In genomic region chr17:82062076-82062983, GRCh38 we compare ENCODE assay signal across 27 cellular contexts. TPM values are rescaled to one million over a fixed set of nuclear protein-coding genes. Genes with fewer than 3 reads are reported as not detected.
A peak's percentile ranks its signal among the peaks of the same experiment; 100 is the strongest.
DNase-seq lines count a peak whose midpoint lies in the region; ATAC-seq, FAIRE-seq and TF ChIP-seq lines count a peak whose summit lies in the region.
"Had no signal": no experiment of that assay in that cellular context is flagged by ENCODE, and none has a peak within 500 bp of the region (broad histone marks: within the 10 kb centered on the region; RNA-seq: fewer than 3 reads in every experiment).

No MANE protein-coding gene starts in this region.

- no peaks in the 10 kb centered on the region for H3K27me3 Mint-ChIP-seq in CD4-positive, CD25-positive, alpha-beta regulatory T cell
- H3K27me3 Mint-ChIP-seq in T-cell = no peaks in the 10 kb centered on the region

- no peak for ATAC-seq in CD4-positive, CD25-positive, alpha-beta regulatory T cell (ENCODE audit: low read depth in 2 of 2)
- ATAC-seq in T-cell (replicated peaks in 1 of 4) (no peak), HepG2 (peak; percentile 40), gastroesophageal sphincter (no peak), esophagus mucosa (no peak), HG02642 (IDR thresholded peaks at IDR 0.05; ENCODE audit: poor library complexity, unreplicated experiment) (no peak), HG03521 (IDR thresholded peaks at IDR 0.05; ENCODE audit: unreplicated experiment) (no peak)
- ATAC-seq: activated T-cell treated with anti-CD3 and anti-CD28 coated beads, Interleukin-2, amount 50 U/mL, for 72 hours; CD8-positive, alpha-beta T cell; heart left ventricle had no signal

- no TSS peak for BruUV-seq in HepG2 (replicated peaks; lab: Mats Ljungman, UMichigan)

- H3K4me1 Mint-ChIP-seq in CD4-positive, CD25-positive, alpha-beta regulatory T cell = peaks cover 0 to 19% (median 3%) of the 10 kb centered on the region in 4 donors
- H3K4me1 Mint-ChIP-seq in T-cell = peaks cover 5 to 19% (median 16%) of the 10 kb centered on the region in 3 donors

- H3K9ac ChIP-seq in HepG2 (ENCODE audit: insufficient read depth, low read depth, low read length) = no peak overlapping the region
- H3K9ac ChIP-seq: neural progenitor cell had no signal

- no peaks in the 10 kb centered on the region for H4K20me1 ChIP-seq in HepG2 (ENCODE audit: insufficient read depth, low read length)

- intact Hi-C loops in HepG2 (cut with micrococcal nuclease; ENCODE audit: unreplicated experiment) = no loop called here

- in situ Hi-C loops in HepG2 (cut with HindIII; ENCODE audit: extremely low pct_ligation_motif_present, low pct_unique_long_range_greater_than_20kb) = no loop called here

- TF ChIP-seq POLR2A in HepG2 (IDR thresholded peaks at IDR 0.05; ENCODE audit: insufficient read depth in 1 of 2, low read depth in 2 of 2, low read length in 2 of 2) (0 out of 4 replicates have a peak, but pooled peaks of 1 of the 2 experiments have one; percentile 16), gastroesophageal sphincter (IDR thresholded peaks at IDR 0.05) (no peak)

- 0 out of 2 replicates have a peak, but pooled peaks have one; percentile 43 for TF ChIP-seq RAD21 in HepG2 (CRISPR knock-in tag; IDR thresholded peaks at IDR 0.05)

- H3K4me3 ChIP-seq in CD4-positive, CD25-positive, alpha-beta regulatory T cell (ENCODE audit: low read depth, low read length) = no peak overlapping the region
- H3K4me3 ChIP-seq in HepG2 (replicated peaks in 1 of 3; ENCODE audit: insufficient read depth in 1 of 3, low read depth in 2 of 3, low read length in 3 of 3) (no peak overlapping the region), gastroesophageal sphincter (no peak overlapping the region)
- H3K4me3 ChIP-seq: heart left ventricle, neural progenitor cell, stomach, thyroid gland, vagina had no signal

- H3K27ac ChIP-seq in CD4-positive, CD25-positive, alpha-beta regulatory T cell (ENCODE audit: insufficient read depth, low read length, poor library complexity, severe bottlenecking) = no peak overlapping the region
- no peak overlapping the region for H3K27ac ChIP-seq in HepG2 (ENCODE audit: extremely low read length, insufficient read depth, low read length)
- no peak overlapping the region for H3K27ac ChIP-seq in gastroesophageal sphincter
- H3K27ac ChIP-seq: heart left ventricle, neural progenitor cell, stomach, thyroid gland, vagina had no signal

- CTCF ChIA-PET in T-cell (lab: Charles Lee) = no interaction called here
- CTCF ChIA-PET in HepG2 (lab: Yijun Ruan, JAX; ENCODE audit: low intra/inter-chr PET ratio, low total read pairs) = no interaction called here

- peaks cover 0 to 2% (median 0%) of the 10 kb centered on the region in 7 donors for H3K9me3 Mint-ChIP-seq in CD4-positive, CD25-positive, alpha-beta regulatory T cell
- no peaks in the 10 kb centered on the region for H3K9me3 Mint-ChIP-seq in T-cell
- H3K9me3 Mint-ChIP-seq: activated naive CD4-positive, alpha-beta T cell treated with anti-CD3 and anti-CD28 coated beads for 36 hours; activated T-cell treated with anti-CD3 and anti-CD28 coated beads, Interleukin-2, amount 50 U/mL, for 72 hours; CD8-positive, alpha-beta T cell; H9; neural progenitor cell; T-helper 2 cell treated with Interferon-gamma antibody and Interleukin-4, amounts not matched to agents 5 μg/mL and 100 μg/mL, for 36 hours had no signal

- peaks cover 15% of the 10 kb centered on the region for H3K36me3 ChIP-seq in CD4-positive, CD25-positive, alpha-beta regulatory T cell (ENCODE audit: control insufficient read depth, insufficient read depth, low read length)
- H3K36me3 ChIP-seq in HepG2 (replicated peaks in 1 of 2; ENCODE audit: control insufficient read depth in 1 of 2, insufficient read depth in 2 of 2, low read length in 2 of 2) (peaks cover 35 to 54% of the 10 kb centered on the region in 2 experiments), gastroesophageal sphincter (peaks cover 0 to 70% of the 10 kb centered on the region in 2 donors)
- H3K36me3 ChIP-seq: neural progenitor cell had no signal

- peak; percentile 33 for DNase-seq in 8988T
- no peak for DNase-seq in CD4-positive, CD25-positive, alpha-beta regulatory T cell
- DNase-seq in T-cell = no peak
- DNase-seq in HepG2 (ENCODE audit: low spot score) = no peak
- DNase-seq: activated CD4-positive, alpha-beta T cell treated with anti-CD3 and anti-CD28 coated beads for 48 hours; activated naive CD4-positive, alpha-beta T cell treated with anti-CD3 and anti-CD28 coated beads for 36 hours; activated T-cell treated with anti-CD3 and anti-CD28 coated beads, Interleukin-2, amount 50 U/mL, for 72 hours; effector CD8-positive, alpha-beta T cell; foreskin fibroblast; H9; Kasumi-1; kidney glomerular epithelial cell; MV-4-11; NCI-H446; NCI-H82; stomach; thyroid gland had no signal

- FAIRE-seq in HepG2 (lab: Jason Lieb, UNC) = no peak
- FAIRE-seq: colon had no signal

- H3K9me3 ChIP-seq in CD4-positive, CD25-positive, alpha-beta regulatory T cell (ENCODE audit: control insufficient read depth in 2 of 2, low read length in 2 of 2) = no peaks in the 10 kb centered on the region
- H3K9me3 ChIP-seq in HepG2 (ENCODE audit: low read length) (no peaks in the 10 kb centered on the region), gastroesophageal sphincter (no peaks in the 10 kb centered on the region)
- H3K9me3 ChIP-seq: heart left ventricle, stomach, thyroid gland, vagina had no signal

- TF ChIP-seq CTCF in HepG2 (CRISPR knock-in tag; IDR thresholded peaks at IDR 0.05) = peak; percentile 56
- no peak for TF ChIP-seq CTCF in gastroesophageal sphincter (IDR thresholded peaks at IDR 0.05)

- no peak overlapping the region for H2AFZ ChIP-seq in HepG2 (ENCODE audit: low read length)
- H2AFZ ChIP-seq: neural progenitor cell had no signal

- peak overlapping the region in 3 of 4 donors; percentile 39 to 69 (median 41) for H3K4me3 Mint-ChIP-seq in CD4-positive, CD25-positive, alpha-beta regulatory T cell
- H3K4me3 Mint-ChIP-seq in T-cell = peak overlapping the region in 2 of 3 donors; percentile 17 to 28
- H3K4me3 Mint-ChIP-seq: activated naive CD4-positive, alpha-beta T cell treated with anti-CD3 and anti-CD28 coated beads for 36 hours; activated T-cell treated with anti-CD3 and anti-CD28 coated beads, Interleukin-2, amount 50 U/mL, for 72 hours; CD8-positive, alpha-beta T cell; neural progenitor cell; T-helper 2 cell treated with Interferon-gamma antibody and Interleukin-4, amounts not matched to agents 5 μg/mL and 100 μg/mL, for 36 hours had no signal

- H3K4me1 ChIP-seq in CD4-positive, CD25-positive, alpha-beta regulatory T cell (ENCODE audit: control insufficient read depth, insufficient read depth, low read length, poor library complexity, severe bottlenecking) = peaks cover 25% of the 10 kb centered on the region
- peaks cover 41% of the 10 kb centered on the region for H3K4me1 ChIP-seq in HepG2 (ENCODE audit: insufficient read depth, low read length)
- H3K4me1 ChIP-seq in gastroesophageal sphincter = peaks cover 0 to 29% (median 19%) of the 10 kb centered on the region in 3 donors

- no peak overlapping the region for H3K27ac Mint-ChIP-seq in CD4-positive, CD25-positive, alpha-beta regulatory T cell
- no peak overlapping the region for H3K27ac Mint-ChIP-seq in T-cell
- H3K27ac Mint-ChIP-seq: activated naive CD4-positive, alpha-beta T cell treated with anti-CD3 and anti-CD28 coated beads for 36 hours; activated T-cell treated with anti-CD3 and anti-CD28 coated beads, Interleukin-2, amount 50 U/mL, for 72 hours; CD8-positive, alpha-beta T cell; H9; neural progenitor cell; T-helper 2 cell treated with Interferon-gamma antibody and Interleukin-4, amounts not matched to agents 5 μg/mL and 100 μg/mL, for 36 hours had no signal

- peaks cover 5% of the 10 kb centered on the region for H3K36me3 Mint-ChIP-seq in CD4-positive, CD25-positive, alpha-beta regulatory T cell
- peaks cover 7% of the 10 kb centered on the region for H3K36me3 Mint-ChIP-seq in T-cell

- H3K79me2 ChIP-seq in HepG2 (ENCODE audit: insufficient read depth, low read length) = peaks cover 20% of the 10 kb centered on the region

- TF ChIP-seq EP300 in HepG2 (IDR thresholded peaks at IDR 0.05; ENCODE audit: low read depth in 2 of 2, low read length in 2 of 2) (no peak), HepG2 (CRISPR knock-in tag; IDR thresholded peaks at IDR 0.05; ENCODE audit: borderline replicate concordance) (no peak), gastroesophageal sphincter (IDR thresholded peaks at IDR 0.05) (no peak)

- no peak overlapping the region for H3K4me2 ChIP-seq in HepG2 (ENCODE audit: low read depth, low read length)
- H3K4me2 ChIP-seq: neural progenitor cell had no signal

- WGBS in HepG2 (ENCODE audit: low lambda C conversion rate) = 97% methylated on average over 19 of the region's 24 CpGs
- WGBS in gastroesophageal sphincter (ENCODE audit: low coverage in 1 of 2), 2 donors = 76% methylated on average over 11 of the region's 24 CpGs; no CpG with 5 or more reads in 1 of the 2 donors

- H3K27me3 ChIP-seq in CD4-positive, CD25-positive, alpha-beta regulatory T cell (ENCODE audit: control insufficient read depth, insufficient read depth, low read length) = no peaks in the 10 kb centered on the region
- H3K27me3 ChIP-seq in HepG2 (ENCODE audit: control insufficient read depth in 1 of 2, insufficient read depth in 2 of 2, low read length in 2 of 2) = no peaks in the 10 kb centered on the region
- no peaks in the 10 kb centered on the region for H3K27me3 ChIP-seq in gastroesophageal sphincter
- H3K27me3 ChIP-seq: heart left ventricle, neural progenitor cell, stomach, thyroid gland, vagina had no signal

- POLR2A ChIA-PET in T-cell (lab: Charles Lee) (no interaction called here), HepG2 (lab: Yijun Ruan, JAX) (no interaction called here)

RNA-seq across cellular contexts. Expression of gene DUS1L, which starts 3.3 kb away (rescaled TPM):
- total RNA-seq in CD4-positive, CD25-positive, alpha-beta regulatory T cell = 128 TPM
- polyA plus RNA-seq in CD4-positive, CD25-positive, alpha-beta regulatory T cell = 10 to 100 TPM; 49.3 to 91.5 (median 62.3) TPM
- total RNA-seq in T-cell = 100 to 1,000 TPM; 137 to 186 (median 177) TPM
- total RNA-seq in HepG2 (2016; rRNA removed; fragmentation: Illumina TruSeq; extraction: Trizol) = 67.9 and 109 TPM in 2 replicates
- total RNA-seq in HepG2 (2016; cell fraction: cytosol; rRNA removed; fragmentation: Illumina TruSeq; extraction: Trizol; ENCODE audit: low read depth) = 206 and 220 TPM in 2 replicates
- 58.4 and 113 TPM in 2 replicates for total RNA-seq in HepG2 (2016; cell fraction: insoluble cytoplasmic fraction; rRNA removed; fragmentation: Illumina TruSeq; extraction: Trizol)
- total RNA-seq in HepG2 (2016; cell fraction: membrane; rRNA removed; fragmentation: Illumina TruSeq; extraction: Trizol) = 268 and 276 TPM in 2 replicates
- 69.9 and 102 TPM in 2 replicates for total RNA-seq in HepG2 (2016; cell fraction: nucleus; rRNA removed; fragmentation: Illumina TruSeq; extraction: Trizol)
- 81.0 and 108 TPM in 2 replicates for polyA plus RNA-seq in HepG2 (2011; rRNA removed)
- polyA plus RNA-seq in HepG2 (2011; cell fraction: cytosol; rRNA removed) = 64.5 and 97.7 TPM in 2 replicates
- polyA plus RNA-seq in HepG2 (2011; cell fraction: nucleus; rRNA removed) = 583 and 668 TPM in 2 replicates
- 82.7 and 123 TPM in 2 replicates for polyA plus RNA-seq in HepG2 (2012)
- polyA plus RNA-seq in HepG2 (2016; cell fraction: cytosol; fragmentation: Illumina TruSeq; extraction: Trizol; ENCODE audit: low read depth) = 353 and 384 TPM in 2 replicates
- polyA plus RNA-seq in HepG2 (2016; cell fraction: insoluble cytoplasmic fraction; fragmentation: Illumina TruSeq; extraction: Trizol; ENCODE audit: low read depth) = 138 and 172 TPM in 2 replicates
- 444 and 521 TPM in 2 replicates for polyA plus RNA-seq in HepG2 (2016; cell fraction: membrane; fragmentation: Illumina TruSeq; extraction: Trizol; ENCODE audit: low read depth)
- polyA plus RNA-seq in HepG2 (2016; cell fraction: nucleus; fragmentation: Illumina TruSeq; extraction: Trizol; ENCODE audit: insufficient read depth, low read depth) = 330 and 339 TPM in 2 replicates
- polyA minus RNA-seq in HepG2 (2011; rRNA and poly(A)+ RNA removed; ENCODE audit: low replicate concordance) = 47.0 and 79.2 TPM in 2 replicates
- polyA minus RNA-seq in HepG2 (2011; cell fraction: cytosol; rRNA and poly(A)+ RNA removed) = 31.7 and 34.4 TPM in 2 replicates
- polyA minus RNA-seq in HepG2 (2011; cell fraction: nucleus; rRNA and poly(A)+ RNA removed) = 85.7 and 87.9 TPM in 2 replicates
- 10 to 100 TPM; 35.8 to 62.8 (median 52.9) TPM for total RNA-seq in gastroesophageal sphincter
- 78.4 TPM for total RNA-seq in esophagus mucosa

RNA-seq across cellular contexts. Expression of gene GPS1, which starts 10.6 kb away (rescaled TPM):
- total RNA-seq in CD4-positive, CD25-positive, alpha-beta regulatory T cell = 87.5 TPM
- 100 to 1,000 TPM; 128 to 170 (median 162) TPM for polyA plus RNA-seq in CD4-positive, CD25-positive, alpha-beta regulatory T cell
- 100 to 1,000 TPM in 2 of 5 donors, 10 to 100 TPM in 3; 75.3 to 117 (median 98.0) TPM for total RNA-seq in T-cell
- total RNA-seq in HepG2 (2016; rRNA removed; fragmentation: Illumina TruSeq; extraction: Trizol) = 106 and 124 TPM in 2 replicates
- total RNA-seq in HepG2 (2016; cell fraction: cytosol; rRNA removed; fragmentation: Illumina TruSeq; extraction: Trizol; ENCODE audit: low read depth) = 87.3 and 88.2 TPM in 2 replicates
- total RNA-seq in HepG2 (2016; cell fraction: insoluble cytoplasmic fraction; rRNA removed; fragmentation: Illumina TruSeq; extraction: Trizol) = 99.7 and 134 TPM in 2 replicates
- 96.5 and 111 TPM in 2 replicates for total RNA-seq in HepG2 (2016; cell fraction: membrane; rRNA removed; fragmentation: Illumina TruSeq; extraction: Trizol)
- total RNA-seq in HepG2 (2016; cell fraction: nucleus; rRNA removed; fragmentation: Illumina TruSeq; extraction: Trizol) = 89.5 and 106 TPM in 2 replicates
- polyA plus RNA-seq in HepG2 (2011; rRNA removed) = 128 and 161 TPM in 2 replicates
- polyA plus RNA-seq in HepG2 (2011; cell fraction: cytosol; rRNA removed) = 107 and 157 TPM in 2 replicates
- 389 and 467 TPM in 2 replicates for polyA plus RNA-seq in HepG2 (2011; cell fraction: nucleus; rRNA removed)
- 102 and 120 TPM in 2 replicates for polyA plus RNA-seq in HepG2 (2012)
- polyA plus RNA-seq in HepG2 (2016; cell fraction: cytosol; fragmentation: Illumina TruSeq; extraction: Trizol; ENCODE audit: low read depth) = 96.5 and 102 TPM in 2 replicates
- 120 and 146 TPM in 2 replicates for polyA plus RNA-seq in HepG2 (2016; cell fraction: insoluble cytoplasmic fraction; fragmentation: Illumina TruSeq; extraction: Trizol; ENCODE audit: low read depth)
- 103 and 104 TPM in 2 replicates for polyA plus RNA-seq in HepG2 (2016; cell fraction: membrane; fragmentation: Illumina TruSeq; extraction: Trizol; ENCODE audit: low read depth)
- polyA plus RNA-seq in HepG2 (2016; cell fraction: nucleus; fragmentation: Illumina TruSeq; extraction: Trizol; ENCODE audit: insufficient read depth, low read depth) = 225 and 229 TPM in 2 replicates
- polyA minus RNA-seq in HepG2 (2011; rRNA and poly(A)+ RNA removed; ENCODE audit: low replicate concordance) = 182 and 265 TPM in 2 replicates
- polyA minus RNA-seq in HepG2 (2011; cell fraction: cytosol; rRNA and poly(A)+ RNA removed) = 76.6 and 80.3 TPM in 2 replicates
- polyA minus RNA-seq in HepG2 (2011; cell fraction: nucleus; rRNA and poly(A)+ RNA removed) = 60.2 and 61.0 TPM in 2 replicates
- 100 to 1,000 TPM in 1 of 4 donors, 10 to 100 TPM in 3; 69.3 to 103 (median 77.2) TPM for total RNA-seq in gastroesophageal sphincter
- total RNA-seq in esophagus mucosa = 59.3 TPM

RNA-seq across cellular contexts. Expression of gene RFNG, which starts 10.7 kb away (rescaled TPM):
- 35.1 TPM for total RNA-seq in CD4-positive, CD25-positive, alpha-beta regulatory T cell
- 1 to 10 TPM; 3.2 to 5.6 (median 4.4) TPM for polyA plus RNA-seq in CD4-positive, CD25-positive, alpha-beta regulatory T cell
- 10 to 100 TPM; 31.5 to 38.6 (median 35.2) TPM for total RNA-seq in T-cell
- total RNA-seq in HepG2 (2016; rRNA removed; fragmentation: Illumina TruSeq; extraction: Trizol) = 27.8 and 64.0 TPM in 2 replicates
- total RNA-seq in HepG2 (2016; cell fraction: cytosol; rRNA removed; fragmentation: Illumina TruSeq; extraction: Trizol; ENCODE audit: low read depth) = 72.5 and 73.8 TPM in 2 replicates
- total RNA-seq in HepG2 (2016; cell fraction: insoluble cytoplasmic fraction; rRNA removed; fragmentation: Illumina TruSeq; extraction: Trizol) = 23.6 and 61.0 TPM in 2 replicates
- 95.0 and 98.0 TPM in 2 replicates for total RNA-seq in HepG2 (2016; cell fraction: membrane; rRNA removed; fragmentation: Illumina TruSeq; extraction: Trizol)
- 53.3 and 60.7 TPM in 2 replicates for total RNA-seq in HepG2 (2016; cell fraction: nucleus; rRNA removed; fragmentation: Illumina TruSeq; extraction: Trizol)
- 61.4 and 90.6 TPM in 2 replicates for polyA plus RNA-seq in HepG2 (2011; rRNA removed)
- 36.1 and 62.0 TPM in 2 replicates for polyA plus RNA-seq in HepG2 (2011; cell fraction: cytosol; rRNA removed)
- polyA plus RNA-seq in HepG2 (2011; cell fraction: nucleus; rRNA removed) = 548 and 733 TPM in 2 replicates
- polyA plus RNA-seq in HepG2 (2012) = 60.9 and 71.7 TPM in 2 replicates
- polyA plus RNA-seq in HepG2 (2016; cell fraction: cytosol; fragmentation: Illumina TruSeq; extraction: Trizol; ENCODE audit: low read depth) = 106 and 121 TPM in 2 replicates
- 35.7 and 47.7 TPM in 2 replicates for polyA plus RNA-seq in HepG2 (2016; cell fraction: insoluble cytoplasmic fraction; fragmentation: Illumina TruSeq; extraction: Trizol; ENCODE audit: low read depth)
- 128 and 132 TPM in 2 replicates for polyA plus RNA-seq in HepG2 (2016; cell fraction: membrane; fragmentation: Illumina TruSeq; extraction: Trizol; ENCODE audit: low read depth)
- 227 and 229 TPM in 2 replicates for polyA plus RNA-seq in HepG2 (2016; cell fraction: nucleus; fragmentation: Illumina TruSeq; extraction: Trizol; ENCODE audit: insufficient read depth, low read depth)
- 12.3 and 58.2 TPM in 2 replicates for polyA minus RNA-seq in HepG2 (2011; rRNA and poly(A)+ RNA removed; ENCODE audit: low replicate concordance)
- 21.9 and 29.0 TPM in 2 replicates for polyA minus RNA-seq in HepG2 (2011; cell fraction: cytosol; rRNA and poly(A)+ RNA removed)
- 29.7 and 35.9 TPM in 2 replicates for polyA minus RNA-seq in HepG2 (2011; cell fraction: nucleus; rRNA and poly(A)+ RNA removed)
- 10 to 100 TPM; 28.8 to 48.2 (median 34.3) TPM for total RNA-seq in gastroesophageal sphincter
- total RNA-seq in esophagus mucosa = 21.6 TPM

RNA-seq across cellular contexts. Expression of gene DCXR, which starts 24.8 kb away (rescaled TPM):
- 96.9 TPM for total RNA-seq in CD4-positive, CD25-positive, alpha-beta regulatory T cell
- polyA plus RNA-seq in CD4-positive, CD25-positive, alpha-beta regulatory T cell = 100 to 1,000 TPM; 125 to 150 (median 131) TPM
- total RNA-seq in T-cell = 100 to 1,000 TPM in 1 of 5 donors, 10 to 100 TPM in 4; 70.4 to 111 (median 96.1) TPM
- 286 and 311 TPM in 2 replicates for total RNA-seq in HepG2 (2016; rRNA removed; fragmentation: Illumina TruSeq; extraction: Trizol)
- total RNA-seq in HepG2 (2016; cell fraction: cytosol; rRNA removed; fragmentation: Illumina TruSeq; extraction: Trizol; ENCODE audit: low read depth) = 275 and 353 TPM in 2 replicates
- 302 and 321 TPM in 2 replicates for total RNA-seq in HepG2 (2016; cell fraction: insoluble cytoplasmic fraction; rRNA removed; fragmentation: Illumina TruSeq; extraction: Trizol)
- 228 and 297 TPM in 2 replicates for total RNA-seq in HepG2 (2016; cell fraction: membrane; rRNA removed; fragmentation: Illumina TruSeq; extraction: Trizol)
- 132 and 152 TPM in 2 replicates for total RNA-seq in HepG2 (2016; cell fraction: nucleus; rRNA removed; fragmentation: Illumina TruSeq; extraction: Trizol)
- 287 and 290 TPM in 2 replicates for polyA plus RNA-seq in HepG2 (2011; rRNA removed)
- 253 and 424 TPM in 2 replicates for polyA plus RNA-seq in HepG2 (2011; cell fraction: cytosol; rRNA removed)
- polyA plus RNA-seq in HepG2 (2011; cell fraction: nucleus; rRNA removed) = 645 and 737 TPM in 2 replicates
- 190 and 266 TPM in 2 replicates for polyA plus RNA-seq in HepG2 (2012)
- polyA plus RNA-seq in HepG2 (2016; cell fraction: cytosol; fragmentation: Illumina TruSeq; extraction: Trizol; ENCODE audit: low read depth) = 398 and 426 TPM in 2 replicates
- 296 and 330 TPM in 2 replicates for polyA plus RNA-seq in HepG2 (2016; cell fraction: insoluble cytoplasmic fraction; fragmentation: Illumina TruSeq; extraction: Trizol; ENCODE audit: low read depth)
- 308 and 335 TPM in 2 replicates for polyA plus RNA-seq in HepG2 (2016; cell fraction: membrane; fragmentation: Illumina TruSeq; extraction: Trizol; ENCODE audit: low read depth)
- 280 and 299 TPM in 2 replicates for polyA plus RNA-seq in HepG2 (2016; cell fraction: nucleus; fragmentation: Illumina TruSeq; extraction: Trizol; ENCODE audit: insufficient read depth, low read depth)
- 73.9 and 172 TPM in 2 replicates for polyA minus RNA-seq in HepG2 (2011; rRNA and poly(A)+ RNA removed; ENCODE audit: low replicate concordance)
- 52.1 and 74.6 TPM in 2 replicates for polyA minus RNA-seq in HepG2 (2011; cell fraction: cytosol; rRNA and poly(A)+ RNA removed)
- polyA minus RNA-seq in HepG2 (2011; cell fraction: nucleus; rRNA and poly(A)+ RNA removed) = 61.5 and 67.5 TPM in 2 replicates
- 100 to 1,000 TPM in 2 of 4 donors, 10 to 100 TPM in 2; 70.7 to 140 (median 108) TPM for total RNA-seq in gastroesophageal sphincter
- total RNA-seq in esophagus mucosa = 138 TPM

RNA-seq across cellular contexts. Expression of gene RAC3, which starts 30.9 kb away (rescaled TPM):
- 3.6 TPM for total RNA-seq in CD4-positive, CD25-positive, alpha-beta regulatory T cell
- under 1 TPM in 1 of 4 donors, not detected in 3; 0.26 TPM for polyA plus RNA-seq in CD4-positive, CD25-positive, alpha-beta regulatory T cell
- total RNA-seq in T-cell (1 to 10 TPM; 1.1 to 5.4 (median 3.6) TPM), HepG2 (2016; rRNA removed; fragmentation: Illumina TruSeq; extraction: Trizol) (4.0 and 10.5 TPM in 2 replicates), gastroesophageal sphincter (1 to 10 TPM in 1 of 4 donors, under 1 TPM in 2, not detected in 1; 0.50 to 6.9 (median 0.54) TPM), esophagus mucosa (6.2 TPM)
- total RNA-seq in HepG2 (2016; cell fraction: cytosol; rRNA removed; fragmentation: Illumina TruSeq; extraction: Trizol; ENCODE audit: low read depth) = 6.8 and 9.8 TPM in 2 replicates
- 3.9 and 12.6 TPM in 2 replicates for total RNA-seq in HepG2 (2016; cell fraction: insoluble cytoplasmic fraction; rRNA removed; fragmentation: Illumina TruSeq; extraction: Trizol)
- total RNA-seq in HepG2 (2016; cell fraction: membrane; rRNA removed; fragmentation: Illumina TruSeq; extraction: Trizol) = 7.3 and 10.1 TPM in 2 replicates
- total RNA-seq in HepG2 (2016; cell fraction: nucleus; rRNA removed; fragmentation: Illumina TruSeq; extraction: Trizol) = 11.7 and 12.9 TPM in 2 replicates
- 21.3 and 24.1 TPM in 2 replicates for polyA plus RNA-seq in HepG2 (2011; rRNA removed)
- 12.8 and 16.7 TPM in 2 replicates for polyA plus RNA-seq in HepG2 (2011; cell fraction: cytosol; rRNA removed)
- polyA plus RNA-seq in HepG2 (2011; cell fraction: nucleus; rRNA removed) = 111 and 165 TPM in 2 replicates
- polyA plus RNA-seq in HepG2 (2012) = 6.3 and 10.6 TPM in 2 replicates
- polyA plus RNA-seq in HepG2 (2016; cell fraction: cytosol; fragmentation: Illumina TruSeq; extraction: Trizol; ENCODE audit: low read depth) = 10.4 and 12.0 TPM in 2 replicates
- 6.0 and 7.2 TPM in 2 replicates for polyA plus RNA-seq in HepG2 (2016; cell fraction: insoluble cytoplasmic fraction; fragmentation: Illumina TruSeq; extraction: Trizol; ENCODE audit: low read depth)
- polyA plus RNA-seq in HepG2 (2016; cell fraction: membrane; fragmentation: Illumina TruSeq; extraction: Trizol; ENCODE audit: low read depth) = 8.8 and 10.0 TPM in 2 replicates
- polyA plus RNA-seq in HepG2 (2016; cell fraction: nucleus; fragmentation: Illumina TruSeq; extraction: Trizol; ENCODE audit: insufficient read depth, low read depth) = 45.9 and 51.6 TPM in 2 replicates
- polyA minus RNA-seq in HepG2 (2011; rRNA and poly(A)+ RNA removed; ENCODE audit: low replicate concordance) = 12.6 and 13.2 TPM in 2 replicates
- 3.0 and 3.6 TPM in 2 replicates for polyA minus RNA-seq in HepG2 (2011; cell fraction: cytosol; rRNA and poly(A)+ RNA removed)
- polyA minus RNA-seq in HepG2 (2011; cell fraction: nucleus; rRNA and poly(A)+ RNA removed) = 6.7 and 7.6 TPM in 2 replicates
